Comparison of ENCODE assay signal across 8 cellular contexts in genomic region chr4:48830706-48831531, GRCh38. TPM values are rescaled to one million over a fixed set of nuclear protein-coding genes. Genes with fewer than 3 reads are reported as not detected.
A peak's percentile ranks its signal among the peaks of the same experiment; 100 is the strongest.
DNase-seq lines count a peak whose midpoint lies in the region; ATAC-seq and TF ChIP-seq lines count a peak whose summit lies in the region.

Gene OCIAD1, plus strand, starts transcription at chr4:48831088. Its CDS starts 1,537 bp downstream, at chr4:48832625.

- H3K9me3 ChIP-seq in heart right ventricle (no peaks in the 10 kb centered on the region), upper lobe of left lung (no peaks in the 10 kb centered on the region)

- intact Hi-C loops in T-helper 1 cell treated with Interleukin-12 subunit alpha and Interleukin-12 subunit beta and Interleukin-4 antibody, amounts not matched to agents 30 ng/mL and 1 ng/mL, for 36 hours (cut with micrococcal nuclease) = loop anchor here (1.0 to 2.0 kb wide), 10 partner anchors 51 to 1368 kb away; partner anchors contain the start of genes COMMD8, FRYL, OCIAD2 and SLAIN2
- intact Hi-C loops in heart right ventricle (cut with DNase I) = loop anchor here in 7 of 10 donors (1.0 to 10.0 kb wide), 10 partner anchors 46 to 489 kb away; partner anchors contain the start of genes FRYL (in 6 of the 7) and SLAIN2 (in 1 of the 7)
- intact Hi-C loops in posterior cingulate gyrus (cut with DNase I) = loop anchor here (1.0 to 5.0 kb wide), 2 partner anchors 52 to 249 kb away; no protein-coding TSS in a partner anchor

- ATAC-seq in HG02870 (IDR thresholded peaks at IDR 0.05; ENCODE audit: unreplicated experiment) (peak; percentile 99), heart right ventricle (peak; percentile 100), upper lobe of left lung (ENCODE audit: low FRiP score in 2 of 2) (peak; percentile 100)

- TF ChIP-seq CTCF in GM13976 (IDR thresholded peaks at IDR 0.05; ENCODE audit: borderline replicate concordance, control extremely low read depth, extremely low read depth, insufficient read depth, missing control alignments) (no peak), heart right ventricle (IDR thresholded peaks at IDR 0.05) (no peak), upper lobe of left lung (IDR thresholded peaks at IDR 0.05) (peak in 1 of 6 experiments; percentile 15)

- DNase-seq in GM13976 (ENCODE audit: low spot score) = peak; percentile 99
- peak; percentile 98 for DNase-seq in NCI-H146 treated with DMSO at 0.1 percent for 48 hours (lab: John Stamatoyannopoulos, UW; ENCODE audit: unreplicated experiment)
- peak; percentile 99 for DNase-seq in amniotic epithelial cell (ENCODE audit: low read depth)
- peak; percentile 92 to 98 for DNase-seq in heart right ventricle
- peak; percentile 94 to 99 (median 98) for DNase-seq in posterior cingulate gyrus
- peak; percentile 97 to 100 for DNase-seq in upper lobe of left lung

- H3K36me3 ChIP-seq in heart right ventricle (peaks cover 0 to 35% (median 17%) of the 10 kb centered on the region in 9 donors), upper lobe of left lung (peaks cover 8 to 24% (median 19%) of the 10 kb centered on the region in 4 donors)

- H3K4me3 ChIP-seq in heart right ventricle (peak within 1 kb of the TSS; percentile 66 to 95 (median 80)), upper lobe of left lung (peak within 1 kb of the TSS; percentile 63 to 89 (median 74))

- peak in 1 of 4 donors; percentile 66 for TF ChIP-seq POLR2A in upper lobe of left lung (IDR thresholded peaks at IDR 0.05)

- in situ Hi-C loops in GM13976 (cut with MboI; ENCODE audit: low sequenced_read_pairs, unreplicated experiment) = no loop called here

- H3K4me1 ChIP-seq in heart right ventricle (peaks cover 4 to 24% (median 19%) of the 10 kb centered on the region in 9 donors), upper lobe of left lung (peaks cover 12 to 20% (median 13%) of the 10 kb centered on the region in 4 donors)

- peak within 1 kb of the TSS; percentile 85 to 98 (median 94) for H3K27ac ChIP-seq in heart right ventricle
- H3K27ac ChIP-seq in upper lobe of left lung = peak within 1 kb of the TSS; percentile 92 to 99 (median 94)

- peak in 1 of 4 donors; percentile 37 for TF ChIP-seq EP300 in upper lobe of left lung (IDR thresholded peaks at IDR 0.05)

- WGBS in heart right ventricle, 2 donors = 0 to 1% methylated on average over 56 of the region's 56 CpGs
- 0 to 2% methylated on average over 46 to 56 of the region's 56 CpGs for whole genome bisulfite sequencing in upper lobe of left lung, 2 donors

- H3K27me3 ChIP-seq in heart right ventricle (peaks cover 0 to 4% (median 0%) of the 10 kb centered on the region in 7 donors), upper lobe of left lung (no peaks in the 10 kb centered on the region)

RNA-seq across cellular contexts. Expression of gene OCIAD1, which starts in this region (rescaled TPM):
- 99.5 and 104 TPM in 2 replicates for total RNA-seq in T-helper 1 cell treated with Interleukin-12 subunit alpha and Interleukin-12 subunit beta and Interleukin-4 antibody, amounts not matched to agents 30 ng/mL and 1 ng/mL, for 36 hours
- total RNA-seq in heart right ventricle = 100 to 1,000 TPM; 131 to 183 (median 161) TPM
- 100 to 1,000 TPM; 106 to 107 TPM for polyA plus RNA-seq in heart right ventricle
- 100 to 1,000 TPM in 1 of 6 donors, 10 to 100 TPM in 5; 31.5 to 104 (median 82.9) TPM for total RNA-seq in upper lobe of left lung

Comparison
In these comparisons a context has a peak if more than half of its experiments do, and no peak if none do; other contexts are left out.
1. Peak in every context shown above with its lines: DNase-seq, ATAC-seq, H3K4me3 ChIP-seq and H3K27ac ChIP-seq.